Comparison of ENCODE assay signal across 6 cellular contexts in the genomic region with DNA sequence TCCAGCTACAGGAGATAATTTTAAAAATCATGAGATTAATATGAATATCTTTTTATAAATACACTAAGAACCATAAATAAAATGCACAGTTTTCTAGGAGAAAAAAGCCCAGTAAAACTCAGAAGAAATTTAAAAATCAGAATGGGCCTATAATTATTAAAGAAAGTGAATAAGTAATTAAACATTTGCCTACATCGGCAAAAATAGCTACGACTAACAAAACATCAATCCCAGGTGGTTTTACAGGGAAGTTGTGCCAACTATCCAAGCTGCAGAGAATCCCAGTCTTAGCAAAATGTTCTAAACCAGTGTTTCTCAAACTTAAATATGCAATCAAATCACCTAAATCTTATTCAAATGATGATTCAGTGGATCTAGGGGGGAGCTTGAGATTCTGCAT.
"Had no signal": no experiment of that assay in that cellular context is flagged by ENCODE, and none has a peak within 500 bp of the region (broad histone marks: within the 10 kb centered on the region; RNA-seq: fewer than 3 reads in every experiment).

No MANE protein-coding gene starts in this region.

- H3K27ac ChIP-seq: HL-60, KMS-11 had no signal

- H3K9ac ChIP-seq: KMS-11 had no signal

- ATAC-seq: K562 had no signal

- FAIRE-seq: HTR-8/SVneo, K562 had no signal

- DNase-seq: KBM-7, KG1 had no signal

- H3K4me2 ChIP-seq: KMS-11 had no signal

- H3K4me3 ChIP-seq: K562 had no signal
